8 cellular contexts compared by ENCODE assay signal in the genomic region with DNA sequence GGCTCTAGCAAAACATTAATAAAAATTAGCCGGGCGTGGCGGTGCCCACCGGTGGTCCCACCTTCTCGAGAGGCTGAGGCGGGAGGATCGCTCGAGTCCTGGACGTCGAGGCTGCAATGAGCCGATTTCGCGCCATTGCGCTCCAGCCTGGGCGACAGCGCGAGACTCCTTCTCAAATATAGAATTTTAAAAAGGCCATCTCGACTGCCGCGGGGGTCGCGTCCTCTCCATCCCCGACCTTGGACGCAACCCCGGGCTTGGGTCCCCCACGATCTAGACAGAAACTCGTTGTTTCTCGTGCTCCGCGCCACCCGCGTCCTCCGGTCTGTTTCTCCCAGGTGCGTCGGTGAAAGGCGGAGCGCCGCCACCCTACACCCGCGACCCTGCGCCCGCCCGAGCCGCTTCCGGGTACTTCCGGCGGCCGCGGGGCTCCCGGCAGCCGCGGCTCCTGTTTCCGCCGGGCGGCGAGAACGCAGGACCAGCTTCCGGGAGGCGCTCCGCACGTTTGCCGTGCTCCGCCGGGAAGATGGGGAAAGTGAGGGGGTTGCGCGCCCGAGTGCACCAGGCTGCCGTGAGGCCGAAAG. TPM values are rescaled to one million over a fixed set of nuclear protein-coding genes. Genes with fewer than 3 reads are reported as not detected.
DNase-seq lines count a peak whose midpoint lies in the region; ATAC-seq and TF ChIP-seq lines count a peak whose summit lies in the region.

Gene SLX9 (plus strand): TSS at position 498 of the 584 bp plus-strand sequence. CDS start 29 bp downstream, at position 527.

- H3K27me3 ChIP-seq in mucosa of rectum (ENCODE audit: control insufficient read depth in 2 of 2, insufficient read depth in 2 of 2, low read length in 2 of 2): no peaks in the 10 kb centered on the region

- H3K9ac ChIP-seq in mucosa of rectum (ENCODE audit: low read depth in 1 of 2, low read length in 2 of 2): peak within 1 kb of the TSS; percentile 74 to 75

- H3K4me3 ChIP-seq in epithelial cell of proximal tubule (ENCODE audit: low read depth, low read length) (peak within 1 kb of the TSS; percentile 97), mucosa of rectum (ENCODE audit: low read length in 2 of 2) (peak within 1 kb of the TSS; percentile 82 to 91)

- H3K4me1 ChIP-seq in mucosa of rectum (ENCODE audit: control insufficient read depth in 2 of 2, insufficient read depth in 2 of 2, low read length in 2 of 2): peaks cover 13 to 28% of the 10 kb centered on the region in 2 donors

- no peak for TF ChIP-seq CTCF in epithelial cell of proximal tubule (conservative IDR thresholded peaks at IDR 0.05; ENCODE audit: low read depth, low read length)

- H3K36me3 ChIP-seq in mucosa of rectum (ENCODE audit: control insufficient read depth in 2 of 2, insufficient read depth in 2 of 2, low read length in 2 of 2): peaks cover 8 to 17% of the 10 kb centered on the region in 2 donors

- no peaks in the 10 kb centered on the region for H3K9me3 ChIP-seq in mucosa of rectum (ENCODE audit: control insufficient read depth in 2 of 2, low read length in 2 of 2)

- peak within 1 kb of the TSS in 1 of 2 donors; percentile 9 for H3K27ac ChIP-seq in mucosa of rectum (ENCODE audit: low read depth in 2 of 2, low read length in 2 of 2)

- peak; percentile 79 for DNase-seq in CD1c-positive myeloid dendritic cell (ENCODE audit: extremely low spot score)
- DNase-seq in HT1080 (ENCODE audit: low read depth): peak; percentile 73
- DNase-seq in OCI-M2 (lab: John Stamatoyannopoulos, UW; ENCODE audit: unreplicated experiment): peak; percentile 84
- DNase-seq in activated T-cell treated with anti-CD3 and anti-CD28 coated beads for 4 hours: peak; percentile 68
- no peak for DNase-seq in epithelial cell of proximal tubule (ENCODE audit: low read depth)
- peak; percentile 48 to 60 for DNase-seq in stimulated activated CD8-positive, alpha-beta memory T cell treated with anti-CD3 and anti-CD28 coated beads, Interleukin-4, amount 100 ng/mL, for 4 hours (ENCODE audit: low read depth in 2 of 2, low spot score in 1 of 2)

- ATAC-seq in GM19397 (IDR thresholded peaks at IDR 0.05; ENCODE audit: unreplicated experiment): peak; percentile 83

RNA-seq across cellular contexts. Expression of gene SLX9, which starts in this region (rescaled TPM):
- total RNA-seq in HT1080 (2014; rRNA removed; shearing (Covaris generic)): 26.3 and 31.2 TPM in 2 replicates
- polyA plus RNA-seq in HT1080 (2015; cell fraction: cytosol; rRNA removed): 18.0 and 22.7 TPM in 2 replicates
- polyA plus RNA-seq in HT1080 (2015; cell fraction: nucleus; rRNA removed): 10.4 and 14.0 TPM in 2 replicates
- total RNA-seq in epithelial cell of proximal tubule: 35.7 and 52.1 TPM in 2 replicates
